In genomic region chr11:117771197-117771596, GRCh38 we compare ENCODE assay signal across 25 cellular contexts. TPM values are rescaled to one million over a fixed set of nuclear protein-coding genes. Genes with fewer than 3 reads are reported as not detected.
DNase-seq lines count a peak whose midpoint lies in the region; TF ChIP-seq lines count a peak whose summit lies in the region.
"Had no signal": no experiment of that assay in that cellular context is flagged by ENCODE, and none has a peak within 500 bp of the region (broad histone marks: within the 10 kb centered on the region; RNA-seq: fewer than 3 reads in every experiment).

No MANE protein-coding gene starts in this region.

- no peak for TF ChIP-seq POLR2A in lower leg skin (IDR thresholded peaks at IDR 0.05)

- H3K4me3 ChIP-seq in lower leg skin (ENCODE audit: low read depth, poor library complexity, severe bottlenecking) (no peak overlapping the region), Karpas-422 (ENCODE audit: low read length) (no peak overlapping the region)
- H3K4me3 ChIP-seq: A549, Peyer's patch had no signal

- peaks cover 12% of the 10 kb centered on the region for H3K27me3 Mint-ChIP-seq in neural crest cell (ENCODE audit: low read depth)

- no peaks in the 10 kb centered on the region for H3K9me3 Mint-ChIP-seq in neural crest cell
- H3K9me3 Mint-ChIP-seq: CD4-positive, alpha-beta T cell had no signal

- H4K20me1 ChIP-seq in Karpas-422 (ENCODE audit: insufficient read depth, low read depth, low read length) = no peaks in the 10 kb centered on the region

- H3K4me1 ChIP-seq in Karpas-422 (ENCODE audit: low read length) = no peaks in the 10 kb centered on the region
- H3K4me1 ChIP-seq: A549, Peyer's patch had no signal

- peaks cover 4% of the 10 kb centered on the region for H3K4me1 Mint-ChIP-seq in neural crest cell

- H3K9me2 ChIP-seq in Karpas-422 (replicated peaks; ENCODE audit: insufficient read depth, low read length) = no peaks in the 10 kb centered on the region

- DNase-seq in anterior cingulate cortex (lab: John Stamatoyannopoulos, UW) (peak in 45 of 58 donors; percentile 18 to 87 (median 58)), hippocampal formation (lab: John Stamatoyannopoulos, UW) (peak; percentile 79 to 88), neural crest cell (ENCODE audit: low read depth, low spot score) (no peak), superior temporal gyrus (ENCODE audit: extremely low spot score) (peak; percentile 95), lower leg skin (ENCODE audit: low spot score in 2 of 2) (no peak), SW 1271 (lab: John Stamatoyannopoulos, UW) (no peak), Karpas-422 (no peak)
- no peak for DNase-seq in activated CD4-positive, alpha-beta T cell treated with anti-CD3 and anti-CD28 coated beads for 1 hour
- DNase-seq: CD4-positive, alpha-beta T cell; COR-L47; DMS79; GOT3; HCEC 1CT; KG1; NCI-H1092 treated with DMSO at 0.1 percent for 48 hours; NCI-H1436 treated with DMSO at 0.1 percent for 48 hours; NCI-H2029 treated with DMSO at 0.1 percent for 48 hours; NCI-H2171; NCI-H345; NCI-H524; NCI-H82; Peyer's patch had no signal

- H3K9ac ChIP-seq in Karpas-422 (ENCODE audit: low read length) = no peak overlapping the region

- intact Hi-C loops in lower leg skin (cut with DNase I; ENCODE audit: low total_unique reads) = no loop called here

- no peaks in the 10 kb centered on the region for H3K79me2 ChIP-seq in Karpas-422 (ENCODE audit: low read length)

- WGBS in lower leg skin, 2 donors = 86 to 91% methylated on average over 6 of the region's 6 CpGs

- no peaks in the 10 kb centered on the region for H3K27me3 ChIP-seq in Karpas-422 (ENCODE audit: low read length)
- H3K27me3 ChIP-seq: Peyer's patch had no signal

- no peaks in the 10 kb centered on the region for H3K9me3 ChIP-seq in Karpas-422 (ENCODE audit: low read length)
- H3K9me3 ChIP-seq: A549, Peyer's patch had no signal

- TF ChIP-seq CTCF in neural crest cell (conservative IDR thresholded peaks at IDR 0.05) (no peak), lower leg skin (IDR thresholded peaks at IDR 0.05) (no peak)

- H3K4me2 ChIP-seq in Karpas-422 (ENCODE audit: low read depth, low read length, poor library complexity, severe bottlenecking) = no peak overlapping the region
- H3K4me2 ChIP-seq: A549 had no signal

- no peaks in the 10 kb centered on the region for H3K36me3 Mint-ChIP-seq in neural crest cell (ENCODE audit: low read depth)

- no peaks in the 10 kb centered on the region for H3K36me3 ChIP-seq in Karpas-422 (ENCODE audit: insufficient read depth, low read length)
- H3K36me3 ChIP-seq: Peyer's patch had no signal

- no peak overlapping the region for H2AFZ ChIP-seq in Karpas-422 (ENCODE audit: low read length)

- no peak overlapping the region for H3K27ac ChIP-seq in Karpas-422 (ENCODE audit: low read length)
- H3K27ac ChIP-seq: A549, Peyer's patch had no signal

- peak overlapping the region; percentile 79 for H3K27ac Mint-ChIP-seq in neural crest cell (ENCODE audit: unreplicated experiment)
- H3K27ac Mint-ChIP-seq: CD4-positive, alpha-beta T cell had no signal

- H3K4me3 Mint-ChIP-seq in neural crest cell = no peak overlapping the region
- H3K4me3 Mint-ChIP-seq: CD4-positive, alpha-beta T cell had no signal

RNA-seq across cellular contexts. Expression of gene DSCAML1, which starts 25.8 kb away (rescaled TPM):
- total RNA-seq in neural crest cell (0.09 and 0.25 TPM in 2 replicates), lower leg skin (under 1 TPM; 0.07 to 0.13 (median 0.08) TPM)
- not detected in 2 replicates for total RNA-seq in Karpas-422 (2014; rRNA removed; shearing (Covaris generic); ENCODE audit: low replicate concordance)
- total RNA-seq: HT1080, OCI-LY7 had no signal

RNA-seq across cellular contexts. Expression of gene FXYD2, which starts 53.3 kb away (rescaled TPM):
- total RNA-seq in neural crest cell (0.18 and 0.26 TPM in 2 replicates), lower leg skin (1 to 10 TPM in 1 of 4 donors, not detected in 3; 1.2 TPM)
- total RNA-seq in Karpas-422 (2014; rRNA removed; shearing (Covaris generic); ENCODE audit: low replicate concordance) = 1.4 and 3.1 TPM in 2 replicates
- total RNA-seq: HT1080, OCI-LY7 had no signal

Comparison
In these comparisons a context has a peak if more than half of its experiments do, and no peak if none do; other contexts are left out.
1. DNase-seq: peak in anterior cingulate cortex (45 of 58), hippocampal formation (2 of 2) and superior temporal gyrus (single experiment); none in neural crest cell (single experiment), lower leg skin (0 of 2), SW 1271 (0 of 2), Karpas-422 (single experiment) and activated CD4-positive, alpha-beta T cell treated with anti-CD3 and anti-CD28 coated beads for 1 hour (single experiment).